Comparison of ENCODE assay signal across 30 cellular contexts in the genomic region with DNA sequence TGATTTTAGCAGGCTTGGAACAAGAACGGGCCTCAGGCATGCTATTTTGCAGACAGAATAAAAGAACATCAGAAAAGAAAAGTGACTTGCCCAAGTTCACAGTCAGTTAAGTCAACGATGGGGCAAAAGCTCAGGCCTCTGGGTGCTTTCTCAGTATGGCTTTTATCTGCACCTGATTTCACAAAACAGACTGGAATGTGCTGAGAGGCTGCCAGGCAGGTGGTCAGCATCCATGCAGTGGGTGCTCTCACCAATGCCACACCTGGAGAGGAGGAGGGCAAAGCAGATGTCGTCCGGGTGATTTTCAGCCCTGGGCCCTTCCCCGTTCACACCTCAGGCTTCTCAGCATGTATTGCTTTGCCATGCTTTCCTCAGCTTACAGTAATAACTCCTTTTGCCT.
"Had no signal": no experiment of that assay in that cellular context is flagged by ENCODE, and none has a peak within 500 bp of the region (broad histone marks: within the 10 kb centered on the region; RNA-seq: fewer than 3 reads in every experiment).

No MANE protein-coding gene starts in this region.

- H3K4me3 Mint-ChIP-seq: activated CD4-positive, alpha-beta memory T cell treated with anti-CD3 and anti-CD28 coated beads, Interleukin-2, amount 10 ng/mL, durations not matched to agents 7 days and 5 days; activated CD4-positive, alpha-beta T cell treated with anti-CD3 and anti-CD28 coated beads, Interleukin-2, amount 10 ng/mL, durations not matched to agents 7 days and 5 days; activated naive CD8-positive, alpha-beta T cell; activated T-cell treated with anti-CD3 and anti-CD28 coated beads, Interleukin-2, amount 50 U/mL, for 24 hours; activated T-helper 17 cell treated with anti-CD3 and anti-CD28 coated beads, Interleukin-2, amount 50 U/mL, for 72 hours; natural killer cell treated with Interleukin-12 subunit alpha and Interleukin-12 subunit beta and Interleukin-15 and Interleukin-18, amount 100 ng/mL, for 72 hours; stimulated activated naive B cell treated with anti-CD40 and anti-IgM and Interleukin-4, amounts not matched to agents 10 μg/mL and 1 μg/mL and 100 μg/mL, for 72 hours had no signal

- H3K9me3 Mint-ChIP-seq: activated T-helper 17 cell treated with anti-CD3 and anti-CD28 coated beads, Interleukin-2, amount 50 U/mL, for 72 hours; natural killer cell treated with Interleukin-12 subunit alpha and Interleukin-12 subunit beta and Interleukin-15 and Interleukin-18, amount 100 ng/mL, for 72 hours; stimulated activated naive B cell treated with anti-CD40 and anti-IgM and Interleukin-4, amounts not matched to agents 10 μg/mL and 1 μg/mL and 100 μg/mL, for 72 hours had no signal

- H3K4me3 ChIP-seq: left lung, lower lobe of right lung, stomach, thyroid gland, upper lobe of left lung, vagina had no signal

- H3K27ac ChIP-seq: left lung, lower lobe of right lung, stomach, thyroid gland, upper lobe of left lung, vagina, VCaP had no signal

- H3K36me3 ChIP-seq: left lung, lower lobe of right lung, stomach, thyroid gland, upper lobe of left lung, vagina had no signal

- FAIRE-seq: colon, endometrium, frontal cortex, TTC549 had no signal

- DNase-seq: activated CD4-positive, alpha-beta memory T cell treated with anti-CD3 and anti-CD28 coated beads, Interleukin-2, amount 10 ng/mL, durations not matched to agents 7 days and 5 days; activated CD4-positive, alpha-beta T cell treated with anti-CD3 and anti-CD28 coated beads, Interleukin-2, amount 10 ng/mL, durations not matched to agents 7 days and 5 days; activated CD8-positive, alpha-beta memory T cell treated with anti-CD3 and anti-CD28 coated beads, Interleukin-2, amount 50 U/mL, for 48 hours; activated naive CD4-positive, alpha-beta T cell; activated T-cell treated with anti-CD3 and anti-CD28 coated beads, Interleukin-2, amount 50 U/mL, for 24 hours; anterior cingulate cortex; effector CD8-positive, alpha-beta T cell; kidney glomerular epithelial cell; left lung; lower lobe of right lung; mesendoderm; posterior cingulate gyrus; right cardiac atrium; stimulated activated CD4-positive, alpha-beta T cell treated with anti-CD3 and anti-CD28 coated beads, Interleukin-15, amount 100 ng/mL, for 24 hours; stimulated activated CD4-positive, alpha-beta T cell treated with anti-CD3 and anti-CD28 coated beads, Interleukin-2, amount 100 ng/mL, for 24 hours; stimulated activated naive B cell treated with anti-CD40 and anti-IgM and Interleukin-4, amounts not matched to agents 10 μg/mL and 1 μg/mL and 100 μg/mL, for 72 hours; stomach; T-helper 9 cell; thyroid gland; upper lobe of left lung had no signal

- H3K27me3 Mint-ChIP-seq: activated CD4-positive, alpha-beta memory T cell treated with anti-CD3 and anti-CD28 coated beads, Interleukin-2, amount 10 ng/mL, durations not matched to agents 7 days and 5 days; activated CD4-positive, alpha-beta T cell treated with anti-CD3 and anti-CD28 coated beads, Interleukin-2, amount 10 ng/mL, durations not matched to agents 7 days and 5 days; activated naive CD8-positive, alpha-beta T cell; activated T-helper 17 cell treated with anti-CD3 and anti-CD28 coated beads, Interleukin-2, amount 50 U/mL, for 72 hours had no signal

- H3K36me3 Mint-ChIP-seq: activated naive CD8-positive, alpha-beta T cell had no signal

- H3K4me1 ChIP-seq: vagina had no signal

- H3K9me3 ChIP-seq: left lung, lower lobe of right lung, stomach, thyroid gland, upper lobe of left lung, vagina had no signal

- ATAC-seq: activated CD4-positive, CD25-positive, alpha-beta regulatory T cell treated with anti-CD3 and anti-CD28 coated beads, Interleukin-2, amount 50 U/mL, for 24 hours; activated T-helper 17 cell treated with anti-CD3 and anti-CD28 coated beads, Interleukin-2, amount 50 U/mL, for 72 hours; left lung; lower lobe of right lung; natural killer cell treated with Interleukin-12 subunit alpha and Interleukin-12 subunit beta and Interleukin-15 and Interleukin-18, amount 100 ng/mL, for 72 hours; right cardiac atrium; stimulated activated naive B cell treated with anti-CD40 and anti-IgM and Interleukin-4, amounts not matched to agents 10 μg/mL and 1 μg/mL and 100 μg/mL, for 72 hours had no signal

- H3K27me3 ChIP-seq: stomach, thyroid gland, upper lobe of left lung, vagina had no signal

- H3K27ac Mint-ChIP-seq: activated CD4-positive, alpha-beta memory T cell treated with anti-CD3 and anti-CD28 coated beads, Interleukin-2, amount 10 ng/mL, durations not matched to agents 7 days and 5 days; activated CD4-positive, alpha-beta T cell treated with anti-CD3 and anti-CD28 coated beads, Interleukin-2, amount 10 ng/mL, durations not matched to agents 7 days and 5 days; activated naive CD8-positive, alpha-beta T cell; activated T-cell treated with anti-CD3 and anti-CD28 coated beads, Interleukin-2, amount 50 U/mL, for 24 hours; activated T-helper 17 cell treated with anti-CD3 and anti-CD28 coated beads, Interleukin-2, amount 50 U/mL, for 72 hours; stimulated activated naive B cell treated with anti-CD40 and anti-IgM and Interleukin-4, amounts not matched to agents 10 μg/mL and 1 μg/mL and 100 μg/mL, for 72 hours had no signal
